In genomic region chr3:140816372-140816771, GRCh38 we compare ENCODE assay signal across 12 cellular contexts.
DNase-seq lines count a peak whose midpoint lies in the region; ATAC-seq lines count a peak whose summit lies in the region.
"Had no signal": no experiment of that assay in that cellular context is flagged by ENCODE, and none has a peak within 500 bp of the region (broad histone marks: within the 10 kb centered on the region; RNA-seq: fewer than 3 reads in every experiment).

No MANE protein-coding gene starts in this region.

- H3K27ac ChIP-seq in caudate nucleus (ENCODE audit: low read depth, low read length), result no peak overlapping the region
- H3K27ac ChIP-seq: breast epithelium had no signal

- DNase-seq in RPMI8226, result peak; percentile 71
- DNase-seq in NCI-H345 (lab: John Stamatoyannopoulos, UW), result no peak
- DNase-seq in caudate nucleus (lab: John Stamatoyannopoulos, UW), result no peak
- DNase-seq in cardiac septum (ENCODE audit: low spot score), result no peak
- no peak for DNase-seq in H4 (ENCODE audit: low spot score)
- DNase-seq: activated T-cell treated with anti-CD3 and anti-CD28 coated beads, Interleukin-2, amount 50 U/mL, for 24 hours; erythroblast; T-helper 9 cell had no signal

- ATAC-seq in GM18907 (IDR thresholded peaks at IDR 0.05; ENCODE audit: unreplicated experiment) (peak; percentile 98), GM21737 (IDR thresholded peaks at IDR 0.05; ENCODE audit: unreplicated experiment) (peak; percentile 94), HG03280 (IDR thresholded peaks at IDR 0.05; ENCODE audit: unreplicated experiment) (peak; percentile 98)

- intact Hi-C loops in cardiac septum (cut with DNase I), result no loop called here
